Comparison of ENCODE assay signal across 1 cellular context in the genomic region with DNA sequence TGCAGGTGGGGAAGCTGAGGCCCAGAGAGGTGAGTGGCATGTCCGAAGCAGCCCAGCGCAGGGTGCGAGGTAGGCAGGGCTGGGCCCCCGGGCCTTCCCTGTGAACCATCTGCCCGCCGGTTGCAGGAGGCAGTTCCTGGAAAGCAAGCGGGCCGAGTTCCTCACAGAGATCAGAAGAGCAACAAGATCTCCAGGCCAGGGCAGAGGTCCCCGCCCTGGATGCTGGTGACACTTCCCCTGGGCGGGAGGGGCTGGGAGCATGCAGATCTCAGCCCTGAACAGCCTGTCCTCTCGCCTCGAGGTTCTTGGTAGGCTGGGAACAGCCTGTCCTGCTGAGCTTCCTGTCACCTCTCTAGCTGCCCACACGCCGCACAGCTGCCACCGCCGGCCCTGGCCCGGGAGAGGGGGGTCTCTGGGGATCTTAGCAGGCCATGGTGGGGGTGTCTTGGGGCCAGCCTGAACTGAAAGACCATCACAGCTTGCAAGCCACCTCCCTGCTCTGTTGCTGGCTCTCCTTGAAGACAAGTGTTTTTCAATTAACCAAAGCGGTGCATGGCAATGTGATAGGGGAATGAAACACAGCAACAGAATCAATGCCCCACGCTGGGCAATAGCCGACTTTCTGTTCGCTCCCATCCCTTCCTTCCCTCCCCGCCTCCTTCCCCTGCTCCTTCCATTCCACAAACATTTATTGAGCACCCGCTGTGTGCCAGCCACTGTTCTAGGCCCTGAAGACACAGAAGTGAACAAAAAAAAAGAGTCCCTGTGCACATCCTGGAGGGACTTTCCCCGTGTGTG.
TF ChIP-seq lines count a peak whose summit lies in the region.

No MANE protein-coding gene starts in this region.

TF ChIP-seq in HepG2, 621 proteins besides CTCF, POLR2A, EP300 and RAD21 (continued from another document and continues in another):
- TF ChIP-seq, protein P1, sequence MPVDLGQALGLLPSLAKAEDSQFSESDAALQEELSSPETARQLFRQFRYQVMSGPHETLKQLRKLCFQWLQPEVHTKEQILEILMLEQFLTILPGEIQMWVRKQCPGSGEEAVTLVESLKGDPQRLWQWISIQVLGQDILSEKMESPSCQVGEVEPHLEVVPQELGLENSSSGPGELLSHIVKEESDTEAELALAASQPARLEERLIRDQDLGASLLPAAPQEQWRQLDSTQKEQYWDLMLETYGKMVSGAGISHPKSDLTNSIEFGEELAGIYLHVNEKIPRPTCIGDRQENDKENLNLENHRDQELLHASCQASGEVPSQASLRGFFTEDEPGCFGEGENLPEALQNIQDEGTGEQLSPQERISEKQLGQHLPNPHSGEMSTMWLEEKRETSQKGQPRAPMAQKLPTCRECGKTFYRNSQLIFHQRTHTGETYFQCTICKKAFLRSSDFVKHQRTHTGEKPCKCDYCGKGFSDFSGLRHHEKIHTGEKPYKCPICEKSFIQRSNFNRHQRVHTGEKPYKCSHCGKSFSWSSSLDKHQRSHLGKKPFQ (CRISPR knock-in tag; IDR thresholded peaks at IDR 0.05; ENCODE audit: insufficient replicate concordance): no peak
- TF ChIP-seq FLYWCH1 (CRISPR knock-in tag; IDR thresholded peaks at IDR 0.05): no peak
- TF ChIP-seq, protein P2, sequence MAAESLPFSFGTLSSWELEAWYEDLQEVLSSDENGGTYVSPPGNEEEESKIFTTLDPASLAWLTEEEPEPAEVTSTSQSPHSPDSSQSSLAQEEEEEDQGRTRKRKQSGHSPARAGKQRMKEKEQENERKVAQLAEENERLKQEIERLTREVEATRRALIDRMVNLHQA (CRISPR knock-in tag; IDR thresholded peaks at IDR 0.05): no peak
- no peak for TF ChIP-seq TOPORS (CRISPR knock-in tag; IDR thresholded peaks at IDR 0.05)
- TF ChIP-seq SIN3A (IDR thresholded peaks at IDR 0.05; ENCODE audit: borderline replicate concordance, low read depth, low read length): no peak
- TF ChIP-seq, protein P3, sequence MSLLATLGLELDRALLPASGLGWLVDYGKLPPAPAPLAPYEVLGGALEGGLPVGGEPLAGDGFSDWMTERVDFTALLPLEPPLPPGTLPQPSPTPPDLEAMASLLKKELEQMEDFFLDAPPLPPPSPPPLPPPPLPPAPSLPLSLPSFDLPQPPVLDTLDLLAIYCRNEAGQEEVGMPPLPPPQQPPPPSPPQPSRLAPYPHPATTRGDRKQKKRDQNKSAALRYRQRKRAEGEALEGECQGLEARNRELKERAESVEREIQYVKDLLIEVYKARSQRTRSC (CRISPR knock-in tag; IDR thresholded peaks at IDR 0.05; ENCODE audit: low read depth): no peak
- TF ChIP-seq RBFOX2 (IDR thresholded peaks at IDR 0.05; ENCODE audit: low read depth, low read length): no peak
- TF ChIP-seq TP53 (CRISPR knock-in tag; conservative IDR thresholded peaks at IDR 0.05): 0 out of 2 replicates have a peak, but pooled peaks have one; percentile 37
- TF ChIP-seq, protein P4, sequence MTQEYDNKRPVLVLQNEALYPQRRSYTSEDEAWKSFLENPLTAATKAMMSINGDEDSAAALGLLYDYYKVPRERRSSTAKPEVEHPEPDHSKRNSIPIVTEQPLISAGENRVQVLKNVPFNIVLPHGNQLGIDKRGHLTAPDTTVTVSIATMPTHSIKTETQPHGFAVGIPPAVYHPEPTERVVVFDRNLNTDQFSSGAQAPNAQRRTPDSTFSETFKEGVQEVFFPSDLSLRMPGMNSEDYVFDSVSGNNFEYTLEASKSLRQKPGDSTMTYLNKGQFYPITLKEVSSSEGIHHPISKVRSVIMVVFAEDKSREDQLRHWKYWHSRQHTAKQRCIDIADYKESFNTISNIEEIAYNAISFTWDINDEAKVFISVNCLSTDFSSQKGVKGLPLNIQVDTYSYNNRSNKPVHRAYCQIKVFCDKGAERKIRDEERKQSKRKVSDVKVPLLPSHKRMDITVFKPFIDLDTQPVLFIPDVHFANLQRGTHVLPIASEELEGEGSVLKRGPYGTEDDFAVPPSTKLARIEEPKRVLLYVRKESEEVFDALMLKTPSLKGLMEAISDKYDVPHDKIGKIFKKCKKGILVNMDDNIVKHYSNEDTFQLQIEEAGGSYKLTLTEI (CRISPR knock-in tag; conservative IDR thresholded peaks at IDR 0.05): no peak
- TF ChIP-seq ZSCAN21 (CRISPR knock-in tag; IDR thresholded peaks at IDR 0.05; ENCODE audit: borderline replicate concordance): no peak
- 0 out of 2 replicates have a peak, but pooled peaks have one; percentile 36 for TF ChIP-seq ZFP62 (CRISPR knock-in tag; IDR thresholded peaks at IDR 0.05)
- no peak for TF ChIP-seq ZC3H4 (CRISPR knock-in tag; IDR thresholded peaks at IDR 0.05; ENCODE audit: borderline replicate concordance)
- TF ChIP-seq ZNF747 (CRISPR knock-in tag; IDR thresholded peaks at IDR 0.05; ENCODE audit: borderline replicate concordance): peak; percentile 57; the same call in 1 of the 2 replicates
- no peak for TF ChIP-seq PCBP1 (IDR thresholded peaks at IDR 0.05; ENCODE audit: borderline replicate concordance, low read depth, low read length)
- TF ChIP-seq ATRX (CRISPR knock-in tag; IDR thresholded peaks at IDR 0.05; ENCODE audit: borderline replicate concordance): no peak
- TF ChIP-seq ZBTB21 (CRISPR knock-in tag; IDR thresholded peaks at IDR 0.05): no peak
- TF ChIP-seq EED (CRISPR knock-in tag; IDR thresholded peaks at IDR 0.05): no peak
- no peak for TF ChIP-seq ZFP36L1 (CRISPR knock-in tag; IDR thresholded peaks at IDR 0.05)
- no peak for TF ChIP-seq MYNN (CRISPR knock-in tag; IDR thresholded peaks at IDR 0.05; ENCODE audit: low read depth)
- TF ChIP-seq MEIS1 (CRISPR knock-in tag; IDR thresholded peaks at IDR 0.05; ENCODE audit: borderline replicate concordance): peak; percentile 87; the same call in 1 of the 2 replicates
- TF ChIP-seq, protein P5, sequence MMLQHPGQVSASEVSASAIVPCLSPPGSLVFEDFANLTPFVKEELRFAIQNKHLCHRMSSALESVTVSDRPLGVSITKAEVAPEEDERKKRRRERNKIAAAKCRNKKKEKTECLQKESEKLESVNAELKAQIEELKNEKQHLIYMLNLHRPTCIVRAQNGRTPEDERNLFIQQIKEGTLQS (CRISPR knock-in tag; IDR thresholded peaks at IDR 0.05): no peak
- TF ChIP-seq ZNF674 (CRISPR knock-in tag; IDR thresholded peaks at IDR 0.05; ENCODE audit: low read depth): no peak
- TF ChIP-seq, protein P6, sequence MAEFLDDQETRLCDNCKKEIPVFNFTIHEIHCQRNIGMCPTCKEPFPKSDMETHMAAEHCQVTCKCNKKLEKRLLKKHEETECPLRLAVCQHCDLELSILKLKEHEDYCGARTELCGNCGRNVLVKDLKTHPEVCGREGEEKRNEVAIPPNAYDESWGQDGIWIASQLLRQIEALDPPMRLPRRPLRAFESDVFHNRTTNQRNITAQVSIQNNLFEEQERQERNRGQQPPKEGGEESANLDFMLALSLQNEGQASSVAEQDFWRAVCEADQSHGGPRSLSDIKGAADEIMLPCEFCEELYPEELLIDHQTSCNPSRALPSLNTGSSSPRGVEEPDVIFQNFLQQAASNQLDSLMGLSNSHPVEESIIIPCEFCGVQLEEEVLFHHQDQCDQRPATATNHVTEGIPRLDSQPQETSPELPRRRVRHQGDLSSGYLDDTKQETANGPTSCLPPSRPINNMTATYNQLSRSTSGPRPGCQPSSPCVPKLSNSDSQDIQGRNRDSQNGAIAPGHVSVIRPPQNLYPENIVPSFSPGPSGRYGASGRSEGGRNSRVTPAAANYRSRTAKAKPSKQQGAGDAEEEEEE (CRISPR knock-in tag; IDR thresholded peaks at IDR 0.05; ENCODE audit: borderline replicate concordance): no peak
- TF ChIP-seq GTF2F1 (IDR thresholded peaks at IDR 0.05; ENCODE audit: low read length): no peak
- TF ChIP-seq SRF (IDR thresholded peaks at IDR 0.05; ENCODE audit: low read depth, low read length): no peak
- TF ChIP-seq YEATS4 (CRISPR knock-in tag; IDR thresholded peaks at IDR 0.05; ENCODE audit: borderline replicate concordance): 0 out of 2 replicates have a peak, but pooled peaks have one; percentile 32
- TF ChIP-seq ZNF776 (CRISPR knock-in tag; IDR thresholded peaks at IDR 0.05): no peak
- 0 out of 2 replicates have a peak, but pooled peaks have one; percentile 69 for TF ChIP-seq TBP (CRISPR knock-in tag; IDR thresholded peaks at IDR 0.05)
- TF ChIP-seq WIZ (CRISPR knock-in tag; IDR thresholded peaks at IDR 0.05): no peak
- TF ChIP-seq, protein P7, sequence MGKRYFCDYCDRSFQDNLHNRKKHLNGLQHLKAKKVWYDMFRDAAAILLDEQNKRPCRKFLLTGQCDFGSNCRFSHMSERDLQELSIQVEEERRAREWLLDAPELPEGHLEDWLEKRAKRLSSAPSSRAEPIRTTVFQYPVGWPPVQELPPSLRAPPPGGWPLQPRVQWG (CRISPR knock-in tag; IDR thresholded peaks at IDR 0.05; ENCODE audit: borderline replicate concordance, low read depth): no peak
- TF ChIP-seq ZNF382 (CRISPR knock-in tag; IDR thresholded peaks at IDR 0.05; ENCODE audit: borderline replicate concordance): no peak
- peak; percentile 66; the same call in 1 of the 2 replicates for TF ChIP-seq ZNF205 (CRISPR knock-in tag; IDR thresholded peaks at IDR 0.05)
- TF ChIP-seq KDM4B (CRISPR knock-in tag; IDR thresholded peaks at IDR 0.05): no peak
- TF ChIP-seq, protein P8, sequence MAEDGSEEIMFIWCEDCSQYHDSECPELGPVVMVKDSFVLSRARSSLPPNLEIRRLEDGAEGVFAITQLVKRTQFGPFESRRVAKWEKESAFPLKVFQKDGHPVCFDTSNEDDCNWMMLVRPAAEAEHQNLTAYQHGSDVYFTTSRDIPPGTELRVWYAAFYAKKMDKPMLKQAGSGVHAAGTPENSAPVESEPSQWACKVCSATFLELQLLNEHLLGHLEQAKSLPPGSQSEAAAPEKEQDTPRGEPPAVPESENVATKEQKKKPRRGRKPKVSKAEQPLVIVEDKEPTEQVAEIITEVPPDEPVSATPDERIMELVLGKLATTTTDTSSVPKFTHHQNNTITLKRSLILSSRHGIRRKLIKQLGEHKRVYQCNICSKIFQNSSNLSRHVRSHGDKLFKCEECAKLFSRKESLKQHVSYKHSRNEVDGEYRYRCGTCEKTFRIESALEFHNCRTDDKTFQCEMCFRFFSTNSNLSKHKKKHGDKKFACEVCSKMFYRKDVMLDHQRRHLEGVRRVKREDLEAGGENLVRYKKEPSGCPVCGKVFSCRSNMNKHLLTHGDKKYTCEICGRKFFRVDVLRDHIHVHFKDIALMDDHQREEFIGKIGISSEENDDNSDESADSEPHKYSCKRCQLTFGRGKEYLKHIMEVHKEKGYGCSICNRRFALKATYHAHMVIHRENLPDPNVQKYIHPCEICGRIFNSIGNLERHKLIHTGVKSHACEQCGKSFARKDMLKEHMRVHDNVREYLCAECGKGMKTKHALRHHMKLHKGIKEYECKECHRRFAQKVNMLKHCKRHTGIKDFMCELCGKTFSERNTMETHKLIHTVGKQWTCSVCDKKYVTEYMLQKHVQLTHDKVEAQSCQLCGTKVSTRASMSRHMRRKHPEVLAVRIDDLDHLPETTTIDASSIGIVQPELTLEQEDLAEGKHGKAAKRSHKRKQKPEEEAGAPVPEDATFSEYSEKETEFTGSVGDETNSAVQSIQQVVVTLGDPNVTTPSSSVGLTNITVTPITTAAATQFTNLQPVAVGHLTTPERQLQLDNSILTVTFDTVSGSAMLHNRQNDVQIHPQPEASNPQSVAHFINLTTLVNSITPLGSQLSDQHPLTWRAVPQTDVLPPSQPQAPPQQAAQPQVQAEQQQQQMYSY (CRISPR knock-in tag; IDR thresholded peaks at IDR 0.05): no peak
- peak; percentile 47 for TF ChIP-seq ZFY (CRISPR knock-in tag; IDR thresholded peaks at IDR 0.05)
- TF ChIP-seq, protein P9, sequence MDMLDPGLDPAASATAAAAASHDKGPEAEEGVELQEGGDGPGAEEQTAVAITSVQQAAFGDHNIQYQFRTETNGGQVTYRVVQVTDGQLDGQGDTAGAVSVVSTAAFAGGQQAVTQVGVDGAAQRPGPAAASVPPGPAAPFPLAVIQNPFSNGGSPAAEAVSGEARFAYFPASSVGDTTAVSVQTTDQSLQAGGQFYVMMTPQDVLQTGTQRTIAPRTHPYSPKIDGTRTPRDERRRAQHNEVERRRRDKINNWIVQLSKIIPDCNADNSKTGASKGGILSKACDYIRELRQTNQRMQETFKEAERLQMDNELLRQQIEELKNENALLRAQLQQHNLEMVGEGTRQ (IDR thresholded peaks at IDR 0.05; ENCODE audit: low read depth, low read length): no peak
- TF ChIP-seq, protein P9 (CRISPR knock-in tag; IDR thresholded peaks at IDR 0.05; ENCODE audit: borderline replicate concordance): no peak
- TF ChIP-seq ZNF230 (CRISPR knock-in tag; IDR thresholded peaks at IDR 0.05): no peak
- no peak for TF ChIP-seq ZNF460 (CRISPR knock-in tag; IDR thresholded peaks at IDR 0.05; ENCODE audit: borderline replicate concordance)
- TF ChIP-seq ZNF598 (CRISPR knock-in tag; IDR thresholded peaks at IDR 0.05; ENCODE audit: borderline replicate concordance): no peak
- no peak for TF ChIP-seq SRSF1 (optimal IDR thresholded peaks at IDR 0.05; ENCODE audit: low read depth, low read length)
- no peak for TF ChIP-seq CEBPB (IDR thresholded peaks at IDR 0.05; ENCODE audit: borderline replicate concordance, low read depth, low read length)
- TF ChIP-seq, protein P10, sequence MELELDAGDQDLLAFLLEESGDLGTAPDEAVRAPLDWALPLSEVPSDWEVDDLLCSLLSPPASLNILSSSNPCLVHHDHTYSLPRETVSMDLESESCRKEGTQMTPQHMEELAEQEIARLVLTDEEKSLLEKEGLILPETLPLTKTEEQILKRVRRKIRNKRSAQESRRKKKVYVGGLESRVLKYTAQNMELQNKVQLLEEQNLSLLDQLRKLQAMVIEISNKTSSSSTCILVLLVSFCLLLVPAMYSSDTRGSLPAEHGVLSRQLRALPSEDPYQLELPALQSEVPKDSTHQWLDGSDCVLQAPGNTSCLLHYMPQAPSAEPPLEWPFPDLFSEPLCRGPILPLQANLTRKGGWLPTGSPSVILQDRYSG (CRISPR knock-in tag; IDR thresholded peaks at IDR 0.05): no peak
- no peak; the same call in 1 of the 2 replicates for TF ChIP-seq STAG1 (CRISPR knock-in tag; IDR thresholded peaks at IDR 0.05)
- 0 out of 2 replicates have a peak, but pooled peaks have one; percentile 40 for TF ChIP-seq IRF2 (CRISPR knock-in tag; IDR thresholded peaks at IDR 0.05)
- no peak for TF ChIP-seq ATAD3A (CRISPR knock-in tag; IDR thresholded peaks at IDR 0.05)
- peak; percentile 49; the same call in 1 of the 2 replicates for TF ChIP-seq ELF3 (CRISPR knock-in tag; IDR thresholded peaks at IDR 0.05)
- TF ChIP-seq CENPX (CRISPR knock-in tag; IDR thresholded peaks at IDR 0.05): no peak
- TF ChIP-seq ZNF672 (CRISPR knock-in tag; IDR thresholded peaks at IDR 0.05): no peak
- no peak for TF ChIP-seq ZNF496 (CRISPR knock-in tag; IDR thresholded peaks at IDR 0.05; ENCODE audit: insufficient replicate concordance)
- TF ChIP-seq RXRA (CRISPR knock-in tag; IDR thresholded peaks at IDR 0.05): peak; percentile 84
- no peak for TF ChIP-seq ATF1 (CRISPR knock-in tag; IDR thresholded peaks at IDR 0.05)
